Comparison of ENCODE assay signal across 10 cellular contexts in the genomic region with DNA sequence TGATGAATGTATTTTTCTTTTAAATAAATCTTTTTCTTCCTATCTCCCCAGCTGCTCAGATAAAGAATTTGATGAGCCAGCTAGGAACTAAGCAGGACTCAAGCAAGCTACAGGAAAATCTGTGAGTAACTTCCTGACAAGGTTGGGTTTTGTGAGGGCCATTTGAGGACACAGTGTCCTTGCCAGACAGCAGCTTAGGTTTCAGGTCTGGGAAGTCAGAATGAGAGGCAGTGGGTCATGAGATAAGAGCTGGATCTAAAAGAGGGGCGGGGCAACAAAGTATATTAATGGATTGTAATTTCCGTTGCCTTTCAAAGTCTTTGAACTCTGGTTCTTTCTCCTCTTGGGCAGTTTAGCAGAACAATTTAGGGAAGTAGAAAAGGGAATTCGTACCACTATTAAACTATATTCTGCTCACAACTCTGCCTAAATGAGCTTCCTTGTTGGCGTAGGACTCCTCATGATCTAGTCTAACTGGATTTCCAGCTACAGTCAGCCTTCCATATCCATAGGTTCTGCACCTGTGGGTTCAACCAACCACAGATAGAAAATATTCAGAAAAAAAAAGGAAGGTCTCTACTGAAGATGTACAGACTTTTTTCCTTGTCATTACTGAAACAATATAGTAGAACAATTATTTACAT. TPM values are rescaled to one million over a fixed set of nuclear protein-coding genes. Genes with fewer than 3 reads are reported as not detected.
DNase-seq lines count a peak whose midpoint lies in the region; ATAC-seq and TF ChIP-seq lines count a peak whose summit lies in the region.
"Had no signal": no experiment of that assay in that cellular context is flagged by ENCODE, and none has a peak within 500 bp of the region (broad histone marks: within the 10 kb centered on the region; RNA-seq: fewer than 3 reads in every experiment).

No MANE protein-coding gene starts in this region.

- DNase-seq in LNCaP clone FGC (ENCODE audit: low read depth) (peak; percentile 96), astrocyte of the spinal cord (ENCODE audit: low read depth, low spot score) (peak; percentile 32), hepatocyte (ENCODE audit: low spot score) (peak; percentile 21), NCI-H345 (lab: John Stamatoyannopoulos, UW) (no peak)
- no peak for DNase-seq in stimulated activated CD4-positive, alpha-beta T cell treated with anti-CD3 and anti-CD28 coated beads, Interleukin-2, amount 100 ng/mL, for 48 hours
- DNase-seq in CD4-positive, alpha-beta memory T cell: no peak
- DNase-seq: activated T-cell treated with anti-CD3 and anti-CD28 coated beads, Interleukin-2, amount 50 U/mL, for 48 hours; NCI-H1092 had no signal

- H3K4me3 ChIP-seq in LNCaP clone FGC (ENCODE audit: low read depth, low read length): peak overlapping the region; percentile 0; the same call in 1 of the 2 replicates
- no peak overlapping the region for H3K4me3 ChIP-seq in astrocyte of the spinal cord (ENCODE audit: low read depth, low read length)
- no peak overlapping the region for H3K4me3 ChIP-seq in hepatocyte
- H3K4me3 ChIP-seq in skin epidermis: no peak overlapping the region
- H3K4me3 ChIP-seq in CD4-positive, alpha-beta memory T cell (ENCODE audit: low read length in 2 of 2): no peak overlapping the region

- H3K9me2 ChIP-seq in hepatocyte (replicated peaks; ENCODE audit: insufficient read depth): no peaks in the 10 kb centered on the region

- ATAC-seq in HG02884 (IDR thresholded peaks at IDR 0.05; ENCODE audit: unreplicated experiment): no peak

- H3K4me2 ChIP-seq in hepatocyte: no peak overlapping the region

- TF ChIP-seq CTCF in LNCaP clone FGC (IDR thresholded peaks at IDR 0.05; ENCODE audit: control insufficient read depth, extremely low read depth, insufficient read depth) (no peak), astrocyte of the spinal cord (IDR thresholded peaks at IDR 0.05; ENCODE audit: low read depth, low read length) (no peak), hepatocyte (IDR thresholded peaks at IDR 0.05; ENCODE audit: poor library complexity) (no peak)

- H2AFZ ChIP-seq in hepatocyte: no peak overlapping the region

- no peaks in the 10 kb centered on the region for H3K36me3 ChIP-seq in hepatocyte (replicated peaks; ENCODE audit: insufficient read depth, low read depth)
- peaks cover 35% of the 10 kb centered on the region for H3K36me3 ChIP-seq in CD4-positive, alpha-beta memory T cell (ENCODE audit: insufficient read depth, low read length)

- H3K79me2 ChIP-seq in hepatocyte: peaks cover 38% of the 10 kb centered on the region

- H3K27ac ChIP-seq in hepatocyte: peak overlapping the region; percentile 49
- H3K27ac ChIP-seq in skin epidermis: peak overlapping the region in 11 of 21 experiments; percentile 13 to 69 (median 36)
- no peak overlapping the region for H3K27ac ChIP-seq in CD4-positive, alpha-beta memory T cell (ENCODE audit: low read depth, low read length)

- H3K4me1 ChIP-seq in hepatocyte (ENCODE audit: insufficient read depth): peaks cover 21% of the 10 kb centered on the region
- H3K4me1 ChIP-seq in CD4-positive, alpha-beta memory T cell (ENCODE audit: insufficient read depth, low read length): peaks cover 12% of the 10 kb centered on the region

- POLR2A ChIA-PET in CD4-positive, alpha-beta memory T cell (lab: Charles Lee; ENCODE audit: partially characterized antibody): interaction anchor here (0.7 kb wide), 1 partner anchor 17 kb away, joined by 3 read pairs; no protein-coding TSS in a partner anchor

- CTCF ChIA-PET in CD4-positive, alpha-beta memory T cell (lab: Charles Lee; ENCODE audit: partially characterized antibody): no interaction called here

- in situ Hi-C loops in astrocyte of the spinal cord (cut with HindIII; ENCODE audit: low sequenced_read_pairs): no loop called here

- H3K27me3 ChIP-seq in hepatocyte: no peaks in the 10 kb centered on the region
- no peaks in the 10 kb centered on the region for H3K27me3 ChIP-seq in CD4-positive, alpha-beta memory T cell (ENCODE audit: insufficient read depth, low read length)

- no peaks in the 10 kb centered on the region for H3K27me3 Mint-ChIP-seq in CD4-positive, alpha-beta memory T cell

- H3K36me3 Mint-ChIP-seq in CD4-positive, alpha-beta memory T cell: peaks cover 24 to 45% of the 10 kb centered on the region in 2 donors

- WGBS in hepatocyte (ENCODE audit: low lambda C conversion rate, missing lambda C conversion rate): 91% methylated on average over 4 of the region's 4 CpGs

- H3K9me3 Mint-ChIP-seq in CD4-positive, alpha-beta memory T cell: no peaks in the 10 kb centered on the region

- no peaks in the 10 kb centered on the region for H3K9me3 ChIP-seq in hepatocyte (ENCODE audit: low read depth)
- no peaks in the 10 kb centered on the region for H3K9me3 ChIP-seq in CD4-positive, alpha-beta memory T cell (ENCODE audit: control insufficient read depth in 1 of 2, low read length in 2 of 2)

- H4K20me1 ChIP-seq in hepatocyte (ENCODE audit: insufficient read depth, poor library complexity, severe bottlenecking): no peaks in the 10 kb centered on the region

- peaks cover 9 to 22% (median 18%) of the 10 kb centered on the region in 4 donors for H3K4me1 Mint-ChIP-seq in CD4-positive, alpha-beta memory T cell

- intact Hi-C loops in CD4-positive, alpha-beta memory T cell (cut with micrococcal nuclease): no loop called here

- H3K27ac Mint-ChIP-seq in CD4-positive, alpha-beta memory T cell: no peak overlapping the region

- H3K4me3 Mint-ChIP-seq in CD4-positive, alpha-beta memory T cell: no peak overlapping the region

RNA-seq across cellular contexts. Expression of gene STX12, which starts 16.6 kb away (rescaled TPM):
- total RNA-seq in hepatocyte: 73.2 and 84.0 TPM in 2 replicates
- polyA plus RNA-seq in hepatocyte: 55.0 and 58.9 TPM in 2 replicates
- total RNA-seq in CD4-positive, alpha-beta memory T cell: 10 to 100 TPM; 25.2 to 27.5 TPM
- 10 to 100 TPM; 13.7 to 17.8 TPM for polyA plus RNA-seq in CD4-positive, alpha-beta memory T cell

RNA-seq across cellular contexts. Expression of gene PPP1R8, which starts 40.9 kb away (rescaled TPM):
- 38.7 and 42.8 TPM in 2 replicates for total RNA-seq in hepatocyte
- 9.3 and 13.0 TPM in 2 replicates for polyA plus RNA-seq in hepatocyte
- total RNA-seq in CD4-positive, alpha-beta memory T cell: 10 to 100 TPM; 40.8 to 45.8 TPM
- polyA plus RNA-seq in CD4-positive, alpha-beta memory T cell: 10 to 100 TPM; 27.8 to 39.2 TPM

Comparison
In these comparisons a context has a peak if more than half of its experiments do, and no peak if none do; other contexts are left out.
1. DNase-seq: peak in LNCaP clone FGC (single experiment), astrocyte of the spinal cord (single experiment) and hepatocyte (single experiment); none in NCI-H345 (single experiment), stimulated activated CD4-positive, alpha-beta T cell treated with anti-CD3 and anti-CD28 coated beads, Interleukin-2, amount 100 ng/mL, for 48 hours (0 of 2) and CD4-positive, alpha-beta memory T cell (0 of 5).